17 cellular contexts compared by ENCODE assay signal in genomic region chr1:208000001-208000400, GRCh38.
DNase-seq lines count a peak whose midpoint lies in the region; TF ChIP-seq lines count a peak whose summit lies in the region.
"Had no signal": no experiment of that assay in that cellular context is flagged by ENCODE, and none has a peak within 500 bp of the region (broad histone marks: within the 10 kb centered on the region; RNA-seq: fewer than 3 reads in every experiment).

No MANE protein-coding gene starts in this region.

- H3K36me3 Mint-ChIP-seq in neural crest cell (ENCODE audit: low read depth) (no peaks in the 10 kb centered on the region), H9 (ENCODE audit: insufficient read depth in 1 of 3, low read depth in 3 of 3) (peaks cover 0 to 4% (median 0%) of the 10 kb centered on the region in 3 experiments; a peak in 1 of 7 replicates), immature natural killer cell (no peaks in the 10 kb centered on the region)

- no peak overlapping the region for H3K4me2 ChIP-seq in H9 (ENCODE audit: insufficient read depth, insufficient read length, low read length)

- H3K18ac ChIP-seq in H9 (ENCODE audit: insufficient read length, low read depth, low read length): no peak overlapping the region

- H3K4ac ChIP-seq in H9 (ENCODE audit: low read depth, low read length): no peak overlapping the region

- peak; percentile 15 for DNase-seq in WERI-Rb-1
- DNase-seq in fibroblast of mammary gland (ENCODE audit: low read depth): peak; percentile 7
- no peak for DNase-seq in neural crest cell (ENCODE audit: low read depth, low spot score)
- no peak for DNase-seq in H9
- no peak for DNase-seq in substantia nigra (lab: John Stamatoyannopoulos, UW)
- no peak for DNase-seq in cerebellar cortex (ENCODE audit: low spot score)
- no peak for DNase-seq in immature natural killer cell
- DNase-seq: ACHN; BE2C; C1 segment of cervical spinal cord; Caco-2; CD4-positive, alpha-beta T cell; DMS79 treated with DMSO at 0.1 percent for 48 hours; GF-D8; GOT3 had no signal

- H3K14ac ChIP-seq in H9 (ENCODE audit: insufficient read depth, low read length): no peak overlapping the region

- peak overlapping the region; percentile 27 for H3K27ac ChIP-seq in C4-2B
- H3K27ac ChIP-seq in WERI-Rb-1: no peak overlapping the region
- H3K27ac ChIP-seq in H9 (ENCODE audit: insufficient read length, low read depth, low read length): no peak overlapping the region
- H3K27ac ChIP-seq in substantia nigra (ENCODE audit: low read depth, low read length, poor library complexity, severe bottlenecking): no peak overlapping the region

- H3K79me1 ChIP-seq in H9 (ENCODE audit: insufficient read depth, low read depth, low read length, poor library complexity, severe bottlenecking): no peaks in the 10 kb centered on the region

- H3K9me3 ChIP-seq in WERI-Rb-1 (ENCODE audit: severe bottlenecking) (no peaks in the 10 kb centered on the region), H9 (ENCODE audit: control insufficient read depth, low read depth, low read length) (no peaks in the 10 kb centered on the region)
- H3K9me3 ChIP-seq: BE2C, Caco-2, HAP-1 had no signal

- H2BK12ac ChIP-seq in H9 (ENCODE audit: insufficient read length, low read depth, low read length): no peak overlapping the region

- H3K4me3 ChIP-seq in WERI-Rb-1 (ENCODE audit: low read depth, low read length): no peak overlapping the region
- H3K4me3 ChIP-seq in fibroblast of mammary gland (ENCODE audit: control insufficient read depth, low read depth, low read length): no peak overlapping the region
- H3K4me3 ChIP-seq: HAP-1 had no signal

- H3K9ac ChIP-seq in H9 (ENCODE audit: extremely low read depth, insufficient read length, low read length): no peak overlapping the region

- H3K27me3 ChIP-seq in WERI-Rb-1 (ENCODE audit: insufficient read depth, low read depth, severe bottlenecking) (no peaks in the 10 kb centered on the region), H9 (ENCODE audit: insufficient read depth, low read length) (no peaks in the 10 kb centered on the region)
- H3K27me3 ChIP-seq: BE2C had no signal

- H3K4me1 ChIP-seq in H9 (ENCODE audit: insufficient read depth, low read length): peaks cover 2% of the 10 kb centered on the region; the same call in 1 of the 2 replicates
- H3K4me1 ChIP-seq: BE2C, Caco-2, HAP-1 had no signal

- H4K91ac ChIP-seq in H9 (ENCODE audit: insufficient read length, low read depth, low read length): no peak overlapping the region

- no peak overlapping the region for H2BK20ac ChIP-seq in H9 (ENCODE audit: low read depth, low read length, poor library complexity, severe bottlenecking)

- no peak overlapping the region for H4K8ac ChIP-seq in H9 (replicated peaks; ENCODE audit: insufficient read length, low read depth, low read length)

- no peak overlapping the region for H3T11ph ChIP-seq in H9 (ENCODE audit: low read length)

- no peak overlapping the region for H2AK5ac ChIP-seq in H9 (ENCODE audit: insufficient read length, low read length)

- no peak overlapping the region for H2BK15ac ChIP-seq in H9 (ENCODE audit: low read depth, low read length)

- H3K56ac ChIP-seq in H9 (ENCODE audit: insufficient read length, low read depth, low read length): no peak overlapping the region

- H3K27me3 Mint-ChIP-seq in neural crest cell (ENCODE audit: low read depth): peaks cover 9% of the 10 kb centered on the region
- H3K27me3 Mint-ChIP-seq in H9 (ENCODE audit: low read depth): peaks cover 12% of the 10 kb centered on the region
- peaks cover 0 to 13% (median 0%) of the 10 kb centered on the region in 3 donors for H3K27me3 Mint-ChIP-seq in immature natural killer cell (ENCODE audit: low read depth in 3 of 3)
- H3K27me3 Mint-ChIP-seq: CD4-positive, alpha-beta T cell had no signal

- H3K27ac Mint-ChIP-seq in neural crest cell (ENCODE audit: unreplicated experiment) (peak overlapping the region; percentile 9), H9 (no peak overlapping the region), immature natural killer cell (no peak overlapping the region)
- H3K27ac Mint-ChIP-seq: CD4-positive, alpha-beta T cell had no signal

- H2BK120ac ChIP-seq in H9 (ENCODE audit: low read depth, low read length, poor library complexity, severe bottlenecking): no peak overlapping the region

- H3K4me1 Mint-ChIP-seq in neural crest cell: no peaks in the 10 kb centered on the region
- H3K4me1 Mint-ChIP-seq in H9: peaks cover 23 to 24% of the 10 kb centered on the region in 2 experiments
- no peaks in the 10 kb centered on the region for H3K4me1 Mint-ChIP-seq in immature natural killer cell

- no peak overlapping the region for H2BK5ac ChIP-seq in H9 (ENCODE audit: insufficient read length, low read length)

- no peak overlapping the region for H2AFZ ChIP-seq in H9 (ENCODE audit: low read length)

- peaks cover 2% of the 10 kb centered on the region for H4K20me1 ChIP-seq in H9 (ENCODE audit: control insufficient read depth, insufficient read depth, insufficient read length)

- H3K79me2 ChIP-seq in H9 (ENCODE audit: insufficient read depth, low read length): no peaks in the 10 kb centered on the region

- no peaks in the 10 kb centered on the region for H3K23me2 ChIP-seq in H9 (ENCODE audit: insufficient read length, low read depth, low read length, poor library complexity, severe bottlenecking)

- no peaks in the 10 kb centered on the region for H3K36me3 ChIP-seq in WERI-Rb-1
- H3K36me3 ChIP-seq: BE2C, HAP-1 had no signal

- H3K4me3 Mint-ChIP-seq in neural crest cell: no peak overlapping the region
- no peak overlapping the region for H3K4me3 Mint-ChIP-seq in H9
- H3K4me3 Mint-ChIP-seq in immature natural killer cell: no peak overlapping the region
- H3K4me3 Mint-ChIP-seq: CD4-positive, alpha-beta T cell had no signal

- H3K9me3 Mint-ChIP-seq in neural crest cell (no peaks in the 10 kb centered on the region), H9 (peaks cover 4% of the 10 kb centered on the region in 2 experiments; a peak in 3 of 5 replicates), immature natural killer cell (peaks cover 0 to 3% (median 0%) of the 10 kb centered on the region in 6 donors)
- H3K9me3 Mint-ChIP-seq: CD4-positive, alpha-beta T cell had no signal

- H3K23ac ChIP-seq in H9 (ENCODE audit: insufficient read length, low read depth, low read length): no peak overlapping the region

- no peak for TF ChIP-seq CTCF in C4-2B (conservative IDR thresholded peaks at IDR 0.05)
- TF ChIP-seq CTCF in WERI-Rb-1 (IDR thresholded peaks at IDR 0.05; ENCODE audit: low read depth, low read length): no peak
- TF ChIP-seq CTCF in fibroblast of mammary gland (conservative IDR thresholded peaks at IDR 0.05; ENCODE audit: control insufficient read depth, insufficient read depth, low read depth, low read length): no peak
- no peak for TF ChIP-seq CTCF in neural crest cell (conservative IDR thresholded peaks at IDR 0.05)
- TF ChIP-seq CTCF in H9 (conservative IDR thresholded peaks at IDR 0.05): no peak

- H4K5ac ChIP-seq in H9 (ENCODE audit: insufficient read length, low read depth, low read length): no peak overlapping the region

Comparison
In these comparisons a context has a peak if more than half of its experiments do, and no peak if none do; other contexts are left out.
1. DNase-seq: peak in WERI-Rb-1 (single experiment) and fibroblast of mammary gland (single experiment); none in neural crest cell (single experiment), H9 (single experiment), substantia nigra (0 of 49), cerebellar cortex (single experiment) and immature natural killer cell (0 of 3).